17 cellular contexts compared by ENCODE assay signal in genomic region chr13:66048888-66049287, GRCh38.
A peak's percentile ranks its signal among the peaks of the same experiment; 100 is the strongest.
DNase-seq lines count a peak whose midpoint lies in the region; ATAC-seq and TF ChIP-seq lines count a peak whose summit lies in the region.
"Had no signal": no experiment of that assay in that cellular context is flagged by ENCODE, and none has a peak within 500 bp of the region (broad histone marks: within the 10 kb centered on the region; RNA-seq: fewer than 3 reads in every experiment).

No MANE protein-coding gene starts in this region.

- TF ChIP-seq POLR2A in IMR-90 (IDR thresholded peaks at IDR 0.05; ENCODE audit: low read depth, low read length) (no peak), body of pancreas (IDR thresholded peaks at IDR 0.05) (no peak)

- no peak overlapping the region for H3K14ac ChIP-seq in IMR-90 (replicated peaks; ENCODE audit: low read depth, low read length)

- H3K4me3 ChIP-seq in IMR-90 (ENCODE audit: insufficient read depth, low read depth, low read length) (no peak overlapping the region), body of pancreas (no peak overlapping the region)

- H4K91ac ChIP-seq in IMR-90 (ENCODE audit: insufficient read depth, low read depth, low read length) = no peak overlapping the region

- no peaks in the 10 kb centered on the region for H3K4me1 ChIP-seq in IMR-90 (ENCODE audit: control insufficient read depth, insufficient read depth, low read length)
- no peaks in the 10 kb centered on the region for H3K4me1 ChIP-seq in body of pancreas
- H3K4me1 ChIP-seq: BE2C had no signal

- no peak overlapping the region for H2AK9ac ChIP-seq in IMR-90 (replicated peaks; ENCODE audit: low read depth, low read length, poor library complexity)

- BruUV-seq in IMR-90 (replicated peaks; lab: Mats Ljungman, UMichigan) = no TSS peak

- TF ChIP-seq RAD21 in IMR-90 (IDR thresholded peaks at IDR 0.05; ENCODE audit: low read length) = no peak

- CTCF ChIA-PET in IMR-90 (lab: Yijun Ruan, JAX) = no interaction called here

- H2AFZ ChIP-seq in IMR-90 (replicated peaks; ENCODE audit: low read length, poor library complexity) = no peak overlapping the region

- no peak overlapping the region for H4K5ac ChIP-seq in IMR-90 (ENCODE audit: low read depth, low read length)

- H3K9me1 ChIP-seq in IMR-90 (ENCODE audit: insufficient read depth, low read length) = no peaks in the 10 kb centered on the region

- dilution Hi-C loops in IMR-90 (cut with HindIII; ENCODE audit: low sequenced_read_pairs, unreplicated experiment) = no loop called here

- H3K27ac ChIP-seq in IMR-90 (ENCODE audit: insufficient read depth, low read length) (no peak overlapping the region), body of pancreas (no peak overlapping the region)
- H3K27ac ChIP-seq: HL-60 had no signal

- H2BK120ac ChIP-seq in IMR-90 (ENCODE audit: low read depth, low read length) = no peak overlapping the region

- H4K20me1 ChIP-seq in IMR-90 (ENCODE audit: insufficient read depth, low read length) = no peaks in the 10 kb centered on the region

- intact Hi-C loops in IMR-90 (cut with micrococcal nuclease) = no loop called here
- intact Hi-C loops in body of pancreas (cut with DNase I) = no loop called here

- H3K36me3 ChIP-seq in IMR-90 (ENCODE audit: control insufficient read depth, insufficient read depth, low read length) = no peaks in the 10 kb centered on the region
- no peaks in the 10 kb centered on the region for H3K36me3 ChIP-seq in body of pancreas (replicated peaks in 1 of 2; ENCODE audit: insufficient read depth in 1 of 2, low read depth in 2 of 2)
- H3K36me3 ChIP-seq: BE2C had no signal

- H2BK5ac ChIP-seq in IMR-90 (ENCODE audit: low read depth, low read length, poor library complexity, severe bottlenecking) = no peak overlapping the region

- ATAC-seq in IMR-90 (ENCODE audit: low read depth) (no peak), body of pancreas (no peak), GM19467 (IDR thresholded peaks at IDR 0.05; ENCODE audit: unreplicated experiment) (no peak), GM18909 (IDR thresholded peaks at IDR 0.05; ENCODE audit: poor library complexity, unreplicated experiment) (no peak)
- ATAC-seq: HCT116 had no signal

- no peaks in the 10 kb centered on the region for H3K27me3 ChIP-seq in IMR-90 (ENCODE audit: control insufficient read depth, insufficient read depth, low read length)
- H3K27me3 ChIP-seq in body of pancreas = no peaks in the 10 kb centered on the region
- H3K27me3 ChIP-seq: BE2C had no signal

- no peak overlapping the region for H2BK20ac ChIP-seq in IMR-90 (ENCODE audit: low read depth, low read length)

- no peak overlapping the region for H2BK15ac ChIP-seq in IMR-90 (ENCODE audit: low read depth, low read length)

- no peaks in the 10 kb centered on the region for H3K79me1 ChIP-seq in IMR-90 (ENCODE audit: low read depth in 1 of 2, low read length in 2 of 2)

- 100% methylated on average over 1 of the region's 4 CpGs; no CpG with 5 or more reads in 1 of the 2 experiments for WGBS in IMR-90 (ENCODE audit: extremely low coverage in 2 of 2, insufficient read length in 1 of 2), 2 experiments
- 71 to 80% methylated on average over 4 of the region's 4 CpGs for WGBS in body of pancreas, 2 donors

- in situ Hi-C loops in IMR-90 (cut with MboI; ENCODE audit: low sequenced_read_pairs) (no loop called here), SK-MEL-5 (cut with HindIII; ENCODE audit: low pct_unique_long_range_greater_than_20kb, low sequenced_read_pairs) (no loop called here)

- H3K9me3 ChIP-seq in IMR-90 (ENCODE audit: control insufficient read depth, insufficient read depth, low read length) (no peaks in the 10 kb centered on the region), body of pancreas (no peaks in the 10 kb centered on the region)
- H3K9me3 ChIP-seq: BE2C had no signal

- no peak overlapping the region for H3K9ac ChIP-seq in IMR-90 (ENCODE audit: low read depth, low read length)

- no peak overlapping the region for H3K4ac ChIP-seq in IMR-90 (ENCODE audit: low read depth, low read length)

- no peak for TF ChIP-seq CTCF in IMR-90 (conservative IDR thresholded peaks at IDR 0.05; ENCODE audit: low read depth, low read length)
- no peak for TF ChIP-seq CTCF in body of pancreas (IDR thresholded peaks at IDR 0.05)

- no peak overlapping the region for H2AK5ac ChIP-seq in IMR-90 (ENCODE audit: low read depth, low read length)

- peak; percentile 27 for DNase-seq in IMR-90
- DNase-seq in SK-MEL-5 (ENCODE audit: low read depth, low spot score) = peak; percentile 1
- DNase-seq in iris pigment epithelial cell (ENCODE audit: low read depth) = peak; percentile 28
- DNase-seq in body of pancreas = no peak
- DNase-seq: ACHN; BE2C; C1 segment of cervical spinal cord; CD4-positive, CD25-positive, alpha-beta regulatory T cell; CD8-positive, alpha-beta memory T cell; COR-L47; GOT3; H7; HFFc6 had no signal

- no peak overlapping the region for H3K23ac ChIP-seq in IMR-90 (ENCODE audit: low read depth, low read length)

- H4K8ac ChIP-seq in IMR-90 (ENCODE audit: low read depth in 2 of 2, low read length in 2 of 2) = no peak overlapping the region

- no peak overlapping the region for H3K56ac ChIP-seq in IMR-90 (ENCODE audit: extremely low read depth, insufficient read depth, low read length)

- H3K18ac ChIP-seq in IMR-90 (ENCODE audit: low read depth, low read length) = no peak overlapping the region

- POLR2A ChIA-PET in IMR-90 (lab: Charles Lee; ENCODE audit: unreplicated experiment) = no interaction called here

- no peak overlapping the region for H3K4me2 ChIP-seq in IMR-90 (ENCODE audit: low read depth, low read length)

TF ChIP-seq in IMR-90, 13 proteins besides CTCF, POLR2A, EP300 and RAD21:
- TF ChIP-seq MXI1 (IDR thresholded peaks at IDR 0.05; ENCODE audit: borderline replicate concordance, low read depth, low read length) (no peak), BHLHE40 (IDR thresholded peaks at IDR 0.05; ENCODE audit: low read depth, low read length) (no peak), FOS (IDR thresholded peaks at IDR 0.05; ENCODE audit: low read depth, low read length) (no peak), RFX5 (IDR thresholded peaks at IDR 0.05; ENCODE audit: low read depth, low read length) (no peak), RCOR1 (IDR thresholded peaks at IDR 0.05; ENCODE audit: insufficient replicate concordance, low read length) (no peak), USF2 (IDR thresholded peaks at IDR 0.05; ENCODE audit: low read depth, low read length) (no peak), NFE2L2 (IDR thresholded peaks at IDR 0.05; ENCODE audit: low read depth, low read length) (no peak), ELK1 (IDR thresholded peaks at IDR 0.05; ENCODE audit: borderline replicate concordance, low read depth, low read length) (no peak), SMC3 (IDR thresholded peaks at IDR 0.05; ENCODE audit: low read depth, low read length) (no peak), CHD1 (IDR thresholded peaks at IDR 0.05; ENCODE audit: low read depth, low read length) (no peak), CEBPB (IDR thresholded peaks at IDR 0.05; ENCODE audit: low read depth, low read length) (no peak), MAFK (IDR thresholded peaks at IDR 0.05; ENCODE audit: low read depth, low read length) (no peak), MAZ (IDR thresholded peaks at IDR 0.05; ENCODE audit: borderline replicate concordance, low read depth, low read length) (no peak)

Comparison
In these comparisons a context has a peak if more than half of its experiments do, and no peak if none do; other contexts are left out.
1. DNase-seq: peak in IMR-90 (single experiment), SK-MEL-5 (single experiment) and iris pigment epithelial cell (single experiment); none in body of pancreas (0 of 4).